In the genomic region with DNA sequence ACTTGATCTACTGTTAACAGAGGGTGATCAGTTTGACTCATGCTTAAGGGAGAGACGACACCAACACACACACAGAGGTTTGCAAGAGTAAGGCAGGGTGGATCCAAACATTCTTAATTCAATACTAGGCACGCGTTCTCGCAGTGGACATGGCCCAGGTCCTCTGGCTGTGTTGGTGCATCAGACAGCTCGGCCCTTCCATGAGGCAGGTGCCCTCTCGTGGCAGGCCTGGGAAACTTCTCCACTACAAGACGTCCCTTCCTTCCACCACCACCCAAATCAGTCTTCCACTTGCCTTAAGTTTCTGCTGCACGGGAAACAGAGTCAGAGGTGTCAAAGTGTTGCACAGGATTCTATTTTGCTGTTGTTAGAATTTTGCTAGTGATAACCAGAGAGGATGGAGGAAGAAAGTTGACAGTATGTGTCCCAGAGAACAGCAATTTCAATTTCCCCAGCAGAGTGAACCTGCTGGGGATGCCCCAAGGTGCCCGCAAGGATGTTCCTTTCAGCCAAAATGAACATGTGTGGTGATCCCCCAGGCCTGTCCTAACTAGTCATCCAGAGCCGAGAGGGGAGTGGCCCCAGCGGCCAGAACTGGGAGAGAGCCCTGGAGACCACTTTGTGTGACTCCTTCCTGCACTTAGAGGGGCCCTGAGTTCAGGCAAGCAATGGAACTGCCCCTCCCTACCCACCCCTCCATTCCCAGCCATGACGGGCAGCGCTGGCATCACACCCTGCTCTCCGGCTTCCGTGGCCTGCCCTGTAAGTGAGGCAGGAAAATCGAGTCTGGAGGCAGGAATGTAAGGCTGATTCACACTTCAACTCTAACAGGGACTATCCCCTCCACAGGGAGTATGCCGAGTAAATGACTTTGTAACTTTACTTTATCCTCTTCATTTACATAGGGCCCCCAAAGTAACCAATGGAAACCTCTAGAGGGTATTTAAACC, we compare ENCODE assay signal across 8 cellular contexts. TPM values are rescaled to one million over a fixed set of nuclear protein-coding genes. Genes with fewer than 3 reads are reported as not detected.
A peak's percentile ranks its signal among the peaks of the same experiment; 100 is the strongest.
DNase-seq lines count a peak whose midpoint lies in the region; ATAC-seq and TF ChIP-seq lines count a peak whose summit lies in the region.

No MANE protein-coding gene starts in this region.

- H3K27ac ChIP-seq in dorsolateral prefrontal cortex, result no peak overlapping the region
- H3K27ac ChIP-seq in lung (ENCODE audit: low read depth in 1 of 2, low read length in 1 of 2), result no peak overlapping the region

- H3K4me1 ChIP-seq in lung (ENCODE audit: control insufficient read depth in 2 of 2, insufficient read depth in 2 of 2, low read length in 2 of 2), result no peaks in the 10 kb centered on the region

- no peak overlapping the region for H3K4me3 Mint-ChIP-seq in activated CD4-positive, alpha-beta T cell treated with anti-CD3 and anti-CD28 coated beads, Interleukin-2, amount 10 ng/mL, durations not matched to agents 7 days and 5 days

- intact Hi-C loops in dorsolateral prefrontal cortex (cut with DNase I), result loop anchor here (2.0 to 10.0 kb wide), 3 partner anchors 176 to 339 kb away; no protein-coding TSS in a partner anchor

- H3K4me3 ChIP-seq in dorsolateral prefrontal cortex (no peak overlapping the region), lung (no peak overlapping the region)

- H3K27me3 ChIP-seq in dorsolateral prefrontal cortex, result peaks cover 0 to 4% (median 0%) of the 10 kb centered on the region in 45 donors
- no peaks in the 10 kb centered on the region for H3K27me3 ChIP-seq in lung (ENCODE audit: control insufficient read depth, insufficient read depth)

- 35 to 43% methylated on average over 17 of the region's 17 CpGs for WGBS in lung, 2 donors

- POLR2A ChIA-PET in activated CD4-positive, alpha-beta T cell treated with anti-CD3 and anti-CD28 coated beads, Interleukin-2, amount 10 ng/mL, durations not matched to agents 7 days and 5 days (lab: Charles Lee), result no interaction called here

- DNase-seq in CMK (ENCODE audit: low read depth) (peak; percentile 17), GM20000 (ENCODE audit: low spot score) (peak; percentile 74), NCI-H2107 treated with DMSO at 0.1 percent for 48 hours (lab: John Stamatoyannopoulos, UW; ENCODE audit: unreplicated experiment) (peak; percentile 23), dorsolateral prefrontal cortex (peak in 9 of 10 donors; percentile 14 to 73 (median 65)), lung (ENCODE audit: low spot score) (peak; percentile 74), DMS79 (lab: John Stamatoyannopoulos, UW) (no peak)
- peak; percentile 61 for DNase-seq in activated CD4-positive, alpha-beta T cell treated with anti-CD3 and anti-CD28 coated beads, Interleukin-2, amount 10 ng/mL, durations not matched to agents 7 days and 5 days
- DNase-seq in stimulated activated CD8-positive, alpha-beta memory T cell treated with anti-CD3 and anti-CD28 coated beads, Interleukin-15, amount 100 ng/mL, for 4 hours (ENCODE audit: low read depth in 2 of 2), result peak; percentile 3 to 8

- H3K27ac Mint-ChIP-seq in activated CD4-positive, alpha-beta T cell treated with anti-CD3 and anti-CD28 coated beads, Interleukin-2, amount 10 ng/mL, durations not matched to agents 7 days and 5 days, result no peak overlapping the region

- peaks cover 2% of the 10 kb centered on the region for H3K9me3 Mint-ChIP-seq in activated CD4-positive, alpha-beta T cell treated with anti-CD3 and anti-CD28 coated beads, Interleukin-2, amount 10 ng/mL, durations not matched to agents 7 days and 5 days

- CTCF ChIA-PET in activated CD4-positive, alpha-beta T cell treated with anti-CD3 and anti-CD28 coated beads, Interleukin-2, amount 10 ng/mL, durations not matched to agents 7 days and 5 days (lab: Charles Lee), result interaction anchor here (0.9 to 1.4 kb wide), 2 partner anchors 11 to 178 kb away, joined by 4 to 5 read pairs; no protein-coding TSS in a partner anchor

- TF ChIP-seq CTCF in GM20000 (IDR thresholded peaks at IDR 0.05; ENCODE audit: extremely low read depth, missing control alignments) (peak; percentile 77), dorsolateral prefrontal cortex (IDR thresholded peaks at IDR 0.05 in 54 of 56, conservative IDR thresholded peaks at IDR 0.05 in 2 of 56; ENCODE audit: low read depth in 1 of 56, partially characterized antibody in 56 of 56) (peak; percentile 22 to 82 (median 68)), lung (IDR thresholded peaks at IDR 0.05; ENCODE audit: control extremely low read depth, extremely low read depth) (peak; percentile 71)

- H3K27me3 Mint-ChIP-seq in activated CD4-positive, alpha-beta T cell treated with anti-CD3 and anti-CD28 coated beads, Interleukin-2, amount 10 ng/mL, durations not matched to agents 7 days and 5 days, result no peaks in the 10 kb centered on the region

- no peaks in the 10 kb centered on the region for H3K9me3 ChIP-seq in lung (ENCODE audit: control insufficient read depth in 2 of 2, insufficient read depth in 1 of 2, low read length in 1 of 2)

- peak; percentile 74 for ATAC-seq in lung (ENCODE audit: insufficient read depth, low FRiP score)

- H3K36me3 ChIP-seq in lung (ENCODE audit: control insufficient read depth in 2 of 2, insufficient read depth in 2 of 2, low read length in 2 of 2), result peaks cover 2 to 23% of the 10 kb centered on the region in 2 donors

- peaks cover 15% of the 10 kb centered on the region for H3K4me1 Mint-ChIP-seq in activated CD4-positive, alpha-beta T cell treated with anti-CD3 and anti-CD28 coated beads, Interleukin-2, amount 10 ng/mL, durations not matched to agents 7 days and 5 days

- peaks cover 75% of the 10 kb centered on the region for H3K36me3 Mint-ChIP-seq in activated CD4-positive, alpha-beta T cell treated with anti-CD3 and anti-CD28 coated beads, Interleukin-2, amount 10 ng/mL, durations not matched to agents 7 days and 5 days (ENCODE audit: low read depth)

RNA-seq across cellular contexts. Expression of a gene that starts 34.8 kb away (rescaled TPM):
- total RNA-seq in activated CD4-positive, alpha-beta T cell treated with anti-CD3 and anti-CD28 coated beads, Interleukin-2, amount 10 ng/mL, durations not matched to agents 7 days and 5 days, result 100 to 1,000 TPM; 722 to 723 TPM
- total RNA-seq in dorsolateral prefrontal cortex (100 to 1,000 TPM in 3 of 120 experiments, 10 to 100 TPM in 117; 24.2 to 223 (median 40.0) TPM), lung (10 to 100 TPM; 22.7 to 39.9 TPM)
- 10 to 100 TPM; 18.9 to 43.5 TPM for polyA plus RNA-seq in lung

RNA-seq across cellular contexts. Expression of a gene that starts 47.1 kb away (rescaled TPM):
- not detected for total RNA-seq in activated CD4-positive, alpha-beta T cell treated with anti-CD3 and anti-CD28 coated beads, Interleukin-2, amount 10 ng/mL, durations not matched to agents 7 days and 5 days
- total RNA-seq in dorsolateral prefrontal cortex, result under 1 TPM in 1 of 120 experiments, not detected in 119; 0.25 TPM
- 100 to 1,000 TPM in 1 of 2 donors, 10 to 100 TPM in 1; 94.5 to 130 TPM for total RNA-seq in lung
- 10 to 100 TPM; 46.2 to 50.0 TPM for polyA plus RNA-seq in lung

Comparison
In these comparisons a context has a peak if more than half of its experiments do, and no peak if none do; other contexts are left out.
1. RNA of a gene that starts 47.1 kb away (total RNA-seq): 94.5 to 130 TPM in lung; not detected in activated CD4-positive, alpha-beta T cell treated with anti-CD3 and anti-CD28 coated beads, Interleukin-2, amount 10 ng/mL, durations not matched to agents 7 days and 5 days and 0.25 TPM in dorsolateral prefrontal cortex; every median in the first group is over 10 times any median in the second.
2. Peak in every context shown above with its lines, with median percentiles within 50 percentile points of each other: CTCF ChIP-seq.